In the genomic region with DNA sequence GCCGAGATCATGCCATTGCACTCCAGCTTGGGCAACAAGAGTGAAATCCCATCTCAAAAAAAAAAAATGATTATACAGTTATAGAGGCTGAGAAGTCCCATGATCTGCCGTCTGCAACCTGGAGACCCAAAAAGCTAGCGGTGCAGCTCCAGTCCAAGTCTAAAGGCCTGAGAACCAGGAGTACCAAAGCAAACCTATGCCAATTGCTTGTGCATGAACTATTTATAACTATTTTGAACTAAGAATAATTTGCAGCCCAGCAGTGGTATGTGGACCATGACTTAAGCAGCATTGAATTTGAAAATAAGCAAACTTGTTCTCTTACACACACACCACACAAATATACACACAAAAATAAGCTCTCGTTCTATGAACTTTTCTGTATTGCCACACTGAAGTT, we compare ENCODE assay signal across 23 cellular contexts. TPM values are rescaled to one million over a fixed set of nuclear protein-coding genes. Genes with fewer than 3 reads are reported as not detected.
A peak's percentile ranks its signal among the peaks of the same experiment; 100 is the strongest.
DNase-seq lines count a peak whose midpoint lies in the region; ATAC-seq and TF ChIP-seq lines count a peak whose summit lies in the region.
"Had no signal": no experiment of that assay in that cellular context is flagged by ENCODE, and none has a peak within 500 bp of the region (broad histone marks: within the 10 kb centered on the region; RNA-seq: fewer than 3 reads in every experiment).

No MANE protein-coding gene starts in this region.

- no peak for TF ChIP-seq RAD21 in IMR-90 (IDR thresholded peaks at IDR 0.05; ENCODE audit: low read length)

- TF ChIP-seq POLR2A in heart left ventricle (IDR thresholded peaks at IDR 0.05) (no peak), IMR-90 (IDR thresholded peaks at IDR 0.05; ENCODE audit: low read depth, low read length) (no peak)

- H2BK120ac ChIP-seq in IMR-90 (ENCODE audit: low read depth, low read length) = no peak overlapping the region

- H3K79me1 ChIP-seq in IMR-90 (ENCODE audit: low read depth in 1 of 2, low read length in 2 of 2) = no peaks in the 10 kb centered on the region

- H2AK5ac ChIP-seq in IMR-90 (ENCODE audit: low read depth, low read length) = no peak overlapping the region

- H3K27me3 ChIP-seq in heart left ventricle (no peaks in the 10 kb centered on the region), IMR-90 (ENCODE audit: control insufficient read depth, insufficient read depth, low read length) (no peaks in the 10 kb centered on the region), osteoblast (ENCODE audit: insufficient read depth, low read length) (no peaks in the 10 kb centered on the region)

- H2BK5ac ChIP-seq in IMR-90 (ENCODE audit: low read depth, low read length, poor library complexity, severe bottlenecking) = no peak overlapping the region

- no peak overlapping the region for H2BK15ac ChIP-seq in IMR-90 (ENCODE audit: low read depth, low read length)

- H4K8ac ChIP-seq in IMR-90 (ENCODE audit: low read depth in 2 of 2, low read length in 2 of 2) = no peak overlapping the region

- no peak overlapping the region for H2AFZ ChIP-seq in IMR-90 (replicated peaks; ENCODE audit: low read length, poor library complexity)
- H2AFZ ChIP-seq in osteoblast (ENCODE audit: low read length) = no peak overlapping the region
- H2AFZ ChIP-seq: GM23338 had no signal

- no peak overlapping the region for H4K5ac ChIP-seq in IMR-90 (ENCODE audit: low read depth, low read length)

- POLR2A ChIA-PET in IMR-90 (lab: Charles Lee; ENCODE audit: unreplicated experiment) = no interaction called here

- TF ChIP-seq CTCF in heart left ventricle (IDR thresholded peaks at IDR 0.05) (no peak), IMR-90 (conservative IDR thresholded peaks at IDR 0.05; ENCODE audit: low read depth, low read length) (no peak), osteoblast (IDR thresholded peaks at IDR 0.05; ENCODE audit: extremely low read depth, low read depth, low read length) (no peak)

- no peak overlapping the region for H3K4ac ChIP-seq in IMR-90 (ENCODE audit: low read depth, low read length)

- no peak for DNase-seq in heart left ventricle
- DNase-seq in Right ventricle myocardium inferior (ENCODE audit: missing footprints) = no peak
- peak; percentile 16 for DNase-seq in IMR-90
- peak; percentile 6 for DNase-seq in osteoblast (ENCODE audit: insufficient read length, low spot score, missing footprints)
- DNase-seq in AML-193 (lab: John Stamatoyannopoulos, UW) = no peak
- DNase-seq in NCI-H82 (lab: John Stamatoyannopoulos, UW) = no peak
- DNase-seq in stimulated activated naive CD4-positive, alpha-beta T cell treated with Interleukin-2 at 50 U/mL for 16 hours (lab: John Stamatoyannopoulos, UW) = no peak
- DNase-seq: 8988T; ACHN; C1 segment of cervical spinal cord; Calu3; CD4-positive, alpha-beta memory T cell; COR-L47; DMS53; DMS79 treated with DMSO at 0.1 percent for 48 hours; H9; HFFc6 had no signal

- H4K20me1 ChIP-seq in IMR-90 (ENCODE audit: insufficient read depth, low read length) (no peaks in the 10 kb centered on the region), osteoblast (ENCODE audit: insufficient read depth, low read length) (no peaks in the 10 kb centered on the region)

- intact Hi-C loops in heart left ventricle (cut with DNase I) (no loop called here), Right ventricle myocardium inferior (cut with DNase I) (no loop called here), IMR-90 (cut with micrococcal nuclease) (no loop called here)

- H3K9me1 ChIP-seq in IMR-90 (ENCODE audit: insufficient read depth, low read length) = no peaks in the 10 kb centered on the region

- CTCF ChIA-PET in IMR-90 (lab: Yijun Ruan, JAX) = no interaction called here

- H3K9me3 ChIP-seq in heart left ventricle (peaks cover 0 to 6% (median 0%) of the 10 kb centered on the region in 12 donors), IMR-90 (ENCODE audit: control insufficient read depth, insufficient read depth, low read length) (no peaks in the 10 kb centered on the region), osteoblast (ENCODE audit: low read depth, low read length) (no peaks in the 10 kb centered on the region)
- H3K9me3 ChIP-seq: A549 had no signal

- H3K4me2 ChIP-seq in IMR-90 (ENCODE audit: low read depth, low read length) (no peak overlapping the region), osteoblast (ENCODE audit: insufficient read depth, low read length) (no peak overlapping the region)
- H3K4me2 ChIP-seq: A549, GM23338 had no signal

- no peak overlapping the region for H3K9ac ChIP-seq in IMR-90 (ENCODE audit: low read depth, low read length)

- H3K18ac ChIP-seq in IMR-90 (ENCODE audit: low read depth, low read length) = no peak overlapping the region

- no peak overlapping the region for H3K4me3 ChIP-seq in heart left ventricle
- no peak overlapping the region for H3K4me3 ChIP-seq in IMR-90 (ENCODE audit: insufficient read depth, low read depth, low read length)
- no peak overlapping the region for H3K4me3 ChIP-seq in osteoblast (ENCODE audit: insufficient read depth, low read length)
- H3K4me3 ChIP-seq: A549, GM23338 had no signal

- no peak overlapping the region for H2AK9ac ChIP-seq in IMR-90 (replicated peaks; ENCODE audit: low read depth, low read length, poor library complexity)

- H3K36me3 ChIP-seq in heart left ventricle (no peaks in the 10 kb centered on the region), IMR-90 (ENCODE audit: control insufficient read depth, insufficient read depth, low read length) (no peaks in the 10 kb centered on the region), osteoblast (ENCODE audit: insufficient read depth, low read length) (no peaks in the 10 kb centered on the region)

- no peak overlapping the region for H3K14ac ChIP-seq in IMR-90 (replicated peaks; ENCODE audit: low read depth, low read length)

- no peaks in the 10 kb centered on the region for H3K4me1 ChIP-seq in heart left ventricle
- no peaks in the 10 kb centered on the region for H3K4me1 ChIP-seq in IMR-90 (ENCODE audit: control insufficient read depth, insufficient read depth, low read length)
- peaks cover 3% of the 10 kb centered on the region for H3K4me1 ChIP-seq in osteoblast (ENCODE audit: insufficient read depth, low read length)
- H3K4me1 ChIP-seq: A549 had no signal

- dilution Hi-C loops in IMR-90 (cut with HindIII; ENCODE audit: low sequenced_read_pairs, unreplicated experiment) = no loop called here

- no peak overlapping the region for H3K23ac ChIP-seq in IMR-90 (ENCODE audit: low read depth, low read length)

- no peak overlapping the region for H2BK20ac ChIP-seq in IMR-90 (ENCODE audit: low read depth, low read length)

- no TSS peak for BruUV-seq in IMR-90 (replicated peaks; lab: Mats Ljungman, UMichigan)

- peak; percentile 68 to 83 (median 78) for ATAC-seq in heart left ventricle
- no peak for ATAC-seq in Right ventricle myocardium inferior
- peak; percentile 46; the same call in 1 of the 2 replicates for ATAC-seq in IMR-90 (ENCODE audit: low read depth)
- ATAC-seq: A549, GM23338, HCT116 had no signal

- WGBS in heart left ventricle, 4 donors = 58 to 66% (median 63%) methylated on average over 4 of the region's 4 CpGs
- no CpG with 5 or more reads among the region's 4 CpGs for WGBS in IMR-90 (ENCODE audit: extremely low coverage in 2 of 2, insufficient read length in 1 of 2), 2 experiments

- no peak overlapping the region for H4K91ac ChIP-seq in IMR-90 (ENCODE audit: insufficient read depth, low read depth, low read length)

- H3K79me2 ChIP-seq in osteoblast (ENCODE audit: insufficient read depth, low read length) = no peaks in the 10 kb centered on the region

- in situ Hi-C loops in IMR-90 (cut with MboI; ENCODE audit: low sequenced_read_pairs) = no loop called here

- peak overlapping the region in 3 of 12 donors; percentile 19 to 52 (median 34) for H3K27ac ChIP-seq in heart left ventricle
- no peak overlapping the region for H3K27ac ChIP-seq in IMR-90 (ENCODE audit: insufficient read depth, low read length)
- no peak overlapping the region for H3K27ac ChIP-seq in osteoblast (ENCODE audit: low read depth, low read length)
- H3K27ac ChIP-seq: A549 had no signal

- no peak overlapping the region for H3K56ac ChIP-seq in IMR-90 (ENCODE audit: extremely low read depth, insufficient read depth, low read length)

TF ChIP-seq in IMR-90, 13 proteins besides CTCF, POLR2A, EP300 and RAD21 (continues in another document):
- TF ChIP-seq, protein P1, sequence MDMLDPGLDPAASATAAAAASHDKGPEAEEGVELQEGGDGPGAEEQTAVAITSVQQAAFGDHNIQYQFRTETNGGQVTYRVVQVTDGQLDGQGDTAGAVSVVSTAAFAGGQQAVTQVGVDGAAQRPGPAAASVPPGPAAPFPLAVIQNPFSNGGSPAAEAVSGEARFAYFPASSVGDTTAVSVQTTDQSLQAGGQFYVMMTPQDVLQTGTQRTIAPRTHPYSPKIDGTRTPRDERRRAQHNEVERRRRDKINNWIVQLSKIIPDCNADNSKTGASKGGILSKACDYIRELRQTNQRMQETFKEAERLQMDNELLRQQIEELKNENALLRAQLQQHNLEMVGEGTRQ (IDR thresholded peaks at IDR 0.05; ENCODE audit: low read depth, low read length) = no peak
- no peak for TF ChIP-seq CEBPB (IDR thresholded peaks at IDR 0.05; ENCODE audit: low read depth, low read length)
- TF ChIP-seq RFX5 (IDR thresholded peaks at IDR 0.05; ENCODE audit: low read depth, low read length) = no peak
- no peak for TF ChIP-seq BHLHE40 (IDR thresholded peaks at IDR 0.05; ENCODE audit: low read depth, low read length)
- TF ChIP-seq MXI1 (IDR thresholded peaks at IDR 0.05; ENCODE audit: borderline replicate concordance, low read depth, low read length) = no peak
- TF ChIP-seq MAFK (IDR thresholded peaks at IDR 0.05; ENCODE audit: low read depth, low read length) = no peak
- TF ChIP-seq, protein P2, sequence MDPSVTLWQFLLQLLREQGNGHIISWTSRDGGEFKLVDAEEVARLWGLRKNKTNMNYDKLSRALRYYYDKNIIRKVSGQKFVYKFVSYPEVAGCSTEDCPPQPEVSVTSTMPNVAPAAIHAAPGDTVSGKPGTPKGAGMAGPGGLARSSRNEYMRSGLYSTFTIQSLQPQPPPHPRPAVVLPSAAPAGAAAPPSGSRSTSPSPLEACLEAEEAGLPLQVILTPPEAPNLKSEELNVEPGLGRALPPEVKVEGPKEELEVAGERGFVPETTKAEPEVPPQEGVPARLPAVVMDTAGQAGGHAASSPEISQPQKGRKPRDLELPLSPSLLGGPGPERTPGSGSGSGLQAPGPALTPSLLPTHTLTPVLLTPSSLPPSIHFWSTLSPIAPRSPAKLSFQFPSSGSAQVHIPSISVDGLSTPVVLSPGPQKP (IDR thresholded peaks at IDR 0.05; ENCODE audit: borderline replicate concordance, low read depth, low read length) = no peak
- no peak for TF ChIP-seq SMC3 (IDR thresholded peaks at IDR 0.05; ENCODE audit: low read depth, low read length)
- TF ChIP-seq FOS (IDR thresholded peaks at IDR 0.05; ENCODE audit: low read depth, low read length) = no peak
- TF ChIP-seq MAZ (IDR thresholded peaks at IDR 0.05; ENCODE audit: borderline replicate concordance, low read depth, low read length) = no peak

RNA-seq across cellular contexts. Expression of a gene that starts 51.8 kb away (rescaled TPM):
- total RNA-seq in heart left ventricle (1 to 10 TPM in 2 of 9 donors, under 1 TPM in 5, not detected in 2; 0.21 to 5.2 (median 0.40) TPM), Right ventricle myocardium inferior (0.68 TPM), IMR-90 (2012; rRNA removed) (not detected in 2 replicates), osteoblast (not detected in 2 replicates)
- polyA plus RNA-seq in heart left ventricle (under 1 TPM; 0.15 to 0.18 TPM), IMR-90 (2012; rRNA removed) (not detected in 2 replicates)
- polyA plus RNA-seq in IMR-90 (2012; cell fraction: cytosol; rRNA removed) = not detected in 2 replicates
- polyA plus RNA-seq in IMR-90 (2012; cell fraction: nucleus; rRNA removed; ENCODE audit: low replicate concordance) = not detected in 2 replicates
- total RNA-seq: Calu3, Daoy, GM23338, H4, H9, HFFc6 had no signal
- polyA plus RNA-seq: A549, BJ, GM23338 had no signal

Comparison
In these comparisons a context has a peak if more than half of its experiments do, and no peak if none do; other contexts are left out.
1. DNase-seq: peak in IMR-90 (single experiment) and osteoblast (single experiment); none in heart left ventricle (0 of 5), Right ventricle myocardium inferior (single experiment), AML-193 (0 of 2), NCI-H82 (single experiment) and stimulated activated naive CD4-positive, alpha-beta T cell treated with Interleukin-2 at 50 U/mL for 16 hours (single experiment).